1 cellular context compared by ENCODE assay signal in the genomic region with DNA sequence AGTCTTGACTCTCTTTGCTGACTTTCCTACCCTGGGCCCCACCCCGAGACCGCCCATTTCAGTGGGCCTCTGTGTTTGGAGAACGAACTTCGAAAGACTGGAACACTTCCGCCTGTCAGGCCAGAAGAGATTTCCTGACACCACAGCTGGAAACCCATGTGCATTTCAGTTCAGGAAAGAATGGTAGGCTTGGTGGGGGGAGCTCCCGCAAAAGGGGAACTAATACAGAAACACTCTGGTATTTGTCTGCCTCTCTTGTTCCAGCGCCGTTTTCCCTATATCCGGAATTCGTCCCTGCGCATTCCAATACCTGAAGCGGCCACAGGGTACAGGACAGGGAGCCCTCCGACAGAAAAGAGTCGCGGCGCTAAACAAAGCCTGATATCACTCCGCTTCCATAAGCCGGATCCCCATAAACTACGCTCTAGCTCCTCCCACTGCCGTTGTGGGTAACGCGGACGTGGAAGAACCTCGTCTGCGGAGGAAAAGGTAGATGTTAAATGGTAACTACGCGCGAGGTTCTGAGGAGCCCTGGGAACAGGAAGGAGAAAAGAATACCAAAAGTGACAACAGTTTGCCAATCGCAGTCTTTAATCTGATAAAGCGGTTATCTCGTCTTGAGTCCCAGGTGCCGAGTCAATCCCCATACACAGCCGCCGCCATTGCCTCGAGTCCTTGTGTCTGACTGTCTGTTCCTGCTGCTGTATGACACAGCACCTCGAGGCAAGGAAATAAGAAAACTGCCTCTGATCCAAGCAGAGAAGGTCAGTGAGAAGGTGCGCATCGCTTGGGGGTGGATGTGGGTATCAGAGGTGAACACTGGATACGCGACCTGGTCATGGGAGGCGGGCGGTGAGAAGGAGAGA.
A peak's percentile ranks its signal among the peaks of the same experiment; 100 is the strongest.
TF ChIP-seq lines count a peak whose summit lies in the region.

Gene ARMCX5 (plus strand): TSS at position 432 of the 866 bp plus-strand sequence. CDS start 2,627 bp downstream, outside the sequence.

TF ChIP-seq in K562, 482 proteins besides CTCF, POLR2A, EP300 and RAD21 (continued from another document):
- TF ChIP-seq, protein P1, sequence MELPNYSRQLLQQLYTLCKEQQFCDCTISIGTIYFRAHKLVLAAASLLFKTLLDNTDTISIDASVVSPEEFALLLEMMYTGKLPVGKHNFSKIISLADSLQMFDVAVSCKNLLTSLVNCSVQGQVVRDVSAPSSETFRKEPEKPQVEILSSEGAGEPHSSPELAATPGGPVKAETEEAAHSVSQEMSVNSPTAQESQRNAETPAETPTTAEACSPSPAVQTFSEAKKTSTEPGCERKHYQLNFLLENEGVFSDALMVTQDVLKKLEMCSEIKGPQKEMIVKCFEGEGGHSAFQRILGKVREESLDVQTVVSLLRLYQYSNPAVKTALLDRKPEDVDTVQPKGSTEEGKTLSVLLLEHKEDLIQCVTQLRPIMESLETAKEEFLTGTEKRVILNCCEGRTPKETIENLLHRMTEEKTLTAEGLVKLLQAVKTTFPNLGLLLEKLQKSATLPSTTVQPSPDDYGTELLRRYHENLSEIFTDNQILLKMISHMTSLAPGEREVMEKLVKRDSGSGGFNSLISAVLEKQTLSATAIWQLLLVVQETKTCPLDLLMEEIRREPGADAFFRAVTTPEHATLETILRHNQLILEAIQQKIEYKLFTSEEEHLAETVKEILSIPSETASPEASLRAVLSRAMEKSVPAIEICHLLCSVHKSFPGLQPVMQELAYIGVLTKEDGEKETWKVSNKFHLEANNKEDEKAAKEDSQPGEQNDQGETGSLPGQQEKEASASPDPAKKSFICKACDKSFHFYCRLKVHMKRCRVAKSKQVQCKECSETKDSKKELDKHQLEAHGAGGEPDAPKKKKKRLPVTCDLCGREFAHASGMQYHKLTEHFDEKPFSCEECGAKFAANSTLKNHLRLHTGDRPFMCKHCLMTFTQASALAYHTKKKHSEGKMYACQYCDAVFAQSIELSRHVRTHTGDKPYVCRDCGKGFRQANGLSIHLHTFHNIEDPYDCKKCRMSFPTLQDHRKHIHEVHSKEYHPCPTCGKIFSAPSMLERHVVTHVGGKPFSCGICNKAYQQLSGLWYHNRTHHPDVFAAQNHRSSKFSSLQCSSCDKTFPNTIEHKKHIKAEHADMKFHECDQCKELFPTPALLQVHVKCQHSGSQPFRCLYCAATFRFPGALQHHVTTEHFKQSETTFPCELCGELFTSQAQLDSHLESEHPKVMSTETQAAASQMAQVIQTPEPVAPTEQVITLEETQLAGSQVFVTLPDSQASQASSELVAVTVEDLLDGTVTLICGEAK (IDR thresholded peaks at IDR 0.05): no peak; the same call in 1 of the 2 replicates
- TF ChIP-seq, protein P1 (CRISPR knock-in tag; IDR thresholded peaks at IDR 0.05): no peak
- TF ChIP-seq MYC (IDR thresholded peaks at IDR 0.05; ENCODE audit: low read depth, low read length) (peak; percentile 39), MYC (CRISPR knock-in tag; IDR thresholded peaks at IDR 0.05; ENCODE audit: borderline replicate concordance, low read depth) (no peak), ZMIZ1 (IDR thresholded peaks at IDR 0.05; ENCODE audit: low read depth in 2 of 2, low read length in 2 of 2) (0 out of 4 replicates have a peak, but pooled peaks of 1 of the 2 experiments have one; percentile 20), TRIM28 (IDR thresholded peaks at IDR 0.05) (no peak), POLR2H (tag; IDR thresholded peaks at IDR 0.05; ENCODE audit: low read depth) (peak; percentile 75), ZNF551 (CRISPR knock-in tag; IDR thresholded peaks at IDR 0.05) (no peak), PTRF (tag; IDR thresholded peaks at IDR 0.05) (no peak), ETS2 (tag; IDR thresholded peaks at IDR 0.05; ENCODE audit: borderline replicate concordance, poor library complexity, severe bottlenecking) (no peak)
- TF ChIP-seq, protein P2, sequence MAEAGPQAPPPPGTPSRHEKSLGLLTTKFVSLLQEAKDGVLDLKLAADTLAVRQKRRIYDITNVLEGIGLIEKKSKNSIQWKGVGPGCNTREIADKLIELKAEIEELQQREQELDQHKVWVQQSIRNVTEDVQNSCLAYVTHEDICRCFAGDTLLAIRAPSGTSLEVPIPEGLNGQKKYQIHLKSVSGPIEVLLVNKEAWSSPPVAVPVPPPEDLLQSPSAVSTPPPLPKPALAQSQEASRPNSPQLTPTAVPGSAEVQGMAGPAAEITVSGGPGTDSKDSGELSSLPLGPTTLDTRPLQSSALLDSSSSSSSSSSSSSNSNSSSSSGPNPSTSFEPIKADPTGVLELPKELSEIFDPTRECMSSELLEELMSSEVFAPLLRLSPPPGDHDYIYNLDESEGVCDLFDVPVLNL (CRISPR knock-in tag; IDR thresholded peaks at IDR 0.05; ENCODE audit: low read depth): no peak
- TF ChIP-seq, protein P3, sequence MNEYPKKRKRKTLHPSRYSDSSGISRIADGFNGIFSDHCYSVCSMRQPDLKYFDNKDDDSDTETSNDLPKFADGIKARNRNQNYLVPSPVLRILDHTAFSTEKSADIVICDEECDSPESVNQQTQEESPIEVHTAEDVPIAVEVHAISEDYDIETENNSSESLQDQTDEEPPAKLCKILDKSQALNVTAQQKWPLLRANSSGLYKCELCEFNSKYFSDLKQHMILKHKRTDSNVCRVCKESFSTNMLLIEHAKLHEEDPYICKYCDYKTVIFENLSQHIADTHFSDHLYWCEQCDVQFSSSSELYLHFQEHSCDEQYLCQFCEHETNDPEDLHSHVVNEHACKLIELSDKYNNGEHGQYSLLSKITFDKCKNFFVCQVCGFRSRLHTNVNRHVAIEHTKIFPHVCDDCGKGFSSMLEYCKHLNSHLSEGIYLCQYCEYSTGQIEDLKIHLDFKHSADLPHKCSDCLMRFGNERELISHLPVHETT (CRISPR knock-in tag; conservative IDR thresholded peaks at IDR 0.05 in 1 of 2, IDR thresholded peaks at IDR 0.05 in 1 of 2): peak in 1 of 2 experiments; percentile 19; a peak in 1 of 4 replicates
